ENCODE assay signal across 8 cellular contexts in genomic region chr15:72312605-72313447, GRCh38. TPM values are rescaled to one million over a fixed set of nuclear protein-coding genes. Genes with fewer than 3 reads are reported as not detected.
DNase-seq lines count a peak whose midpoint lies in the region; ATAC-seq and TF ChIP-seq lines count a peak whose summit lies in the region.

No MANE protein-coding gene starts in this region.

- H3K27ac Mint-ChIP-seq in glutamatergic neuron (ENCODE audit: unreplicated experiment) (no peak overlapping the region), progenitor cell of endocrine pancreas (no peak overlapping the region)

- ATAC-seq in GM19035 (IDR thresholded peaks at IDR 0.05; ENCODE audit: unreplicated experiment) (peak; percentile 75), HG02938 (IDR thresholded peaks at IDR 0.05; ENCODE audit: unreplicated experiment) (no peak)

- H3K36me3 Mint-ChIP-seq in glutamatergic neuron (ENCODE audit: unreplicated experiment), result no peaks in the 10 kb centered on the region
- H3K36me3 Mint-ChIP-seq in progenitor cell of endocrine pancreas (ENCODE audit: insufficient read depth), result no peaks in the 10 kb centered on the region

- no peak overlapping the region for H3K27ac ChIP-seq in SJSA1

- DNase-seq in AG08395 (ENCODE audit: low spot score) (peak; percentile 91), M059J (ENCODE audit: low read depth) (peak; percentile 64), SJSA1 (ENCODE audit: low read depth in 1 of 2, low spot score in 2 of 2) (peak; percentile 44 to 74), glutamatergic neuron (peak; percentile 79), progenitor cell of endocrine pancreas (ENCODE audit: low spot score, unreplicated experiment) (peak; percentile 52)
- DNase-seq in activated naive CD4-positive, alpha-beta T cell treated with Interleukin-2 at 50 U/mL for 16 hours, result peak; percentile 66

- H3K27me3 Mint-ChIP-seq in glutamatergic neuron (ENCODE audit: unreplicated experiment), result peaks cover 2% of the 10 kb centered on the region
- peaks cover 44% of the 10 kb centered on the region for H3K27me3 Mint-ChIP-seq in progenitor cell of endocrine pancreas

- H3K9me3 Mint-ChIP-seq in glutamatergic neuron (ENCODE audit: unreplicated experiment) (peaks cover 3% of the 10 kb centered on the region), progenitor cell of endocrine pancreas (ENCODE audit: low read depth) (no peaks in the 10 kb centered on the region)

- no peak overlapping the region for H3K4me3 ChIP-seq in SJSA1

- TF ChIP-seq CTCF in glutamatergic neuron (IDR thresholded peaks at IDR 0.05; ENCODE audit: partially characterized antibody, unreplicated experiment) (peak; percentile 76), progenitor cell of endocrine pancreas (IDR thresholded peaks at IDR 0.05; ENCODE audit: unreplicated experiment) (peak; percentile 80)

- H3K36me3 ChIP-seq in SJSA1, result no peaks in the 10 kb centered on the region

- H3K4me1 ChIP-seq in SJSA1 (replicated peaks), result no peaks in the 10 kb centered on the region

- no peaks in the 10 kb centered on the region for H3K9me3 ChIP-seq in SJSA1 (replicated peaks)

- H3K4me3 Mint-ChIP-seq in glutamatergic neuron (ENCODE audit: unreplicated experiment) (no peak overlapping the region), progenitor cell of endocrine pancreas (ENCODE audit: low read depth) (no peak overlapping the region)

- H3K4me1 Mint-ChIP-seq in glutamatergic neuron (ENCODE audit: low read depth, unreplicated experiment), result peaks cover 2% of the 10 kb centered on the region
- no peaks in the 10 kb centered on the region for H3K4me1 Mint-ChIP-seq in progenitor cell of endocrine pancreas (ENCODE audit: low read depth)

- H3K27me3 ChIP-seq in SJSA1 (replicated peaks), result no peaks in the 10 kb centered on the region

RNA-seq across cellular contexts. Expression of gene CELF6, which starts 7.1 kb away (rescaled TPM):
- not detected in 2 replicates for total RNA-seq in M059J (2014; rRNA removed; shearing (Covaris generic))
- total RNA-seq in SJSA1 (2014; rRNA removed; shearing (Covaris generic)), result 0.08 TPM in 1 of 2 replicates, not detected in the other
- total RNA-seq in glutamatergic neuron (ENCODE audit: unreplicated experiment) (4.1 TPM), progenitor cell of endocrine pancreas (1.2 and 1.4 TPM in 2 replicates)

RNA-seq across cellular contexts. Expression of gene PARP6, which starts 40.5 kb away (rescaled TPM):
- 34.6 and 38.7 TPM in 2 replicates for total RNA-seq in M059J (2014; rRNA removed; shearing (Covaris generic))
- total RNA-seq in SJSA1 (2014; rRNA removed; shearing (Covaris generic)), result 18.8 and 35.6 TPM in 2 replicates
- total RNA-seq in glutamatergic neuron (ENCODE audit: unreplicated experiment) (193 TPM), progenitor cell of endocrine pancreas (131 and 134 TPM in 2 replicates)
